In genomic region chr12:101925935-101926334, GRCh38 we compare ENCODE assay signal across 12 cellular contexts. TPM values are rescaled to one million over a fixed set of nuclear protein-coding genes. Genes with fewer than 3 reads are reported as not detected.
A peak's percentile ranks its signal among the peaks of the same experiment; 100 is the strongest.
DNase-seq lines count a peak whose midpoint lies in the region; TF ChIP-seq lines count a peak whose summit lies in the region.
"Had no signal": no experiment of that assay in that cellular context is flagged by ENCODE, and none has a peak within 500 bp of the region (broad histone marks: within the 10 kb centered on the region; RNA-seq: fewer than 3 reads in every experiment).

No MANE protein-coding gene starts in this region.

- in situ Hi-C loops in KBM-7 (cut with MboI; ENCODE audit: low pct_unique_long_range_greater_than_20kb, low sequenced_read_pairs), result loop anchor here (25.0 kb wide), 1 partner anchor 561 kb away; the partner anchor contains the start of gene IGF1

- DNase-seq in KBM-7 (peak; percentile 26), adipocyte (ENCODE audit: low read depth) (no peak), iris pigment epithelial cell (ENCODE audit: low read depth) (peak; percentile 41), tibial nerve (ENCODE audit: low spot score in 2 of 2) (no peak), GOT3 (lab: John Stamatoyannopoulos, UW) (no peak), HPDE6-E6E7 (ENCODE audit: extremely low spot score) (no peak), kidney glomerular epithelial cell (lab: John Stamatoyannopoulos, UW) (no peak)
- DNase-seq: CD4-positive, CD25-positive, alpha-beta regulatory T cell; DND-41; NCI-H2107; occipital lobe had no signal

- peaks cover 41% of the 10 kb centered on the region for H3K4me1 ChIP-seq in adipocyte (ENCODE audit: control insufficient read depth, insufficient read depth, low read length)
- H3K4me1 ChIP-seq in tibial nerve, result peaks cover 0 to 10% (median 0%) of the 10 kb centered on the region in 4 donors
- H3K4me1 ChIP-seq: SJCRH30 had no signal

- H3K36me3 ChIP-seq in adipocyte (ENCODE audit: control insufficient read depth, insufficient read depth, low read length, severe bottlenecking) (no peaks in the 10 kb centered on the region), tibial nerve (peaks cover 0 to 21% (median 0%) of the 10 kb centered on the region in 3 donors)
- H3K36me3 ChIP-seq: SJCRH30 had no signal

- WGBS in tibial nerve, 2 donors, result 88 to 92% methylated on average over 6 of the region's 6 CpGs

- no peak for TF ChIP-seq EP300 in tibial nerve (IDR thresholded peaks at IDR 0.05)

- H3K4me3 ChIP-seq in adipocyte (ENCODE audit: low read length) (no peak overlapping the region), tibial nerve (no peak overlapping the region)
- H3K4me3 ChIP-seq: SJCRH30 had no signal

- peak overlapping the region in 3 of 4 donors; percentile 21 to 83 (median 72) for H3K27ac ChIP-seq in tibial nerve
- H3K27ac ChIP-seq: SJCRH30 had no signal

- TF ChIP-seq CTCF in tibial nerve (IDR thresholded peaks at IDR 0.05), result no peak

- H3K9me3 ChIP-seq in adipocyte (ENCODE audit: control insufficient read depth, low read length) (no peaks in the 10 kb centered on the region), tibial nerve (no peaks in the 10 kb centered on the region)
- H3K9me3 ChIP-seq: SJCRH30 had no signal

- TF ChIP-seq POLR2A in tibial nerve (IDR thresholded peaks at IDR 0.05), result no peak

- H3K9ac ChIP-seq in adipocyte (ENCODE audit: low read length), result peak overlapping the region; percentile 56

- H3K27me3 ChIP-seq in adipocyte (replicated peaks; ENCODE audit: control insufficient read depth, insufficient read depth, low read length) (no peaks in the 10 kb centered on the region), tibial nerve (no peaks in the 10 kb centered on the region)
- H3K27me3 ChIP-seq: SJCRH30 had no signal

RNA-seq across cellular contexts. Expression of gene DRAM1, which starts 48.6 kb away (rescaled TPM):
- total RNA-seq in tibial nerve, result 10 to 100 TPM; 14.4 to 23.1 (median 17.8) TPM

Comparison
In these comparisons a context has a peak if more than half of its experiments do, and no peak if none do; other contexts are left out.
1. DNase-seq: peak in KBM-7 (single experiment) and iris pigment epithelial cell (single experiment); none in adipocyte (single experiment), tibial nerve (0 of 2), GOT3 (single experiment), HPDE6-E6E7 (single experiment) and kidney glomerular epithelial cell (single experiment).